10 cellular contexts compared by ENCODE assay signal in genomic region chr1:229130028-229130668, GRCh38.
DNase-seq lines count a peak whose midpoint lies in the region; ATAC-seq and TF ChIP-seq lines count a peak whose summit lies in the region.
"Had no signal": no experiment of that assay in that cellular context is flagged by ENCODE, and none has a peak within 500 bp of the region (broad histone marks: within the 10 kb centered on the region; RNA-seq: fewer than 3 reads in every experiment).

No MANE protein-coding gene starts in this region.

- H3K4me1 Mint-ChIP-seq in activated CD8-positive, alpha-beta memory T cell treated with anti-CD3 and anti-CD28 coated beads, Interleukin-2, amount 10 ng/mL, durations not matched to agents 7 days and 5 days, result peaks cover 41% of the 10 kb centered on the region
- H3K4me1 Mint-ChIP-seq in T-helper 2 cell treated with Interferon-gamma antibody and Interleukin-4, amounts not matched to agents 5 μg/mL and 100 μg/mL, for 36 hours (ENCODE audit: low read depth), result peaks cover 17% of the 10 kb centered on the region
- peaks cover 20% of the 10 kb centered on the region for H3K4me1 Mint-ChIP-seq in glutamatergic neuron (ENCODE audit: low read depth, unreplicated experiment)

- ATAC-seq in activated CD8-positive, alpha-beta memory T cell treated with anti-CD3 and anti-CD28 coated beads, Interleukin-2, amount 10 ng/mL, durations not matched to agents 7 days and 5 days, result no peak
- ATAC-seq in GM19023 (IDR thresholded peaks at IDR 0.05; ENCODE audit: unreplicated experiment), result no peak

- no peaks in the 10 kb centered on the region for H3K9me3 ChIP-seq in suprapubic skin
- H3K9me3 ChIP-seq: prostate gland had no signal

- H3K9me3 Mint-ChIP-seq in activated CD8-positive, alpha-beta memory T cell treated with anti-CD3 and anti-CD28 coated beads, Interleukin-2, amount 10 ng/mL, durations not matched to agents 7 days and 5 days (ENCODE audit: low read depth), result peaks cover 8% of the 10 kb centered on the region
- peaks cover 10% of the 10 kb centered on the region for H3K9me3 Mint-ChIP-seq in T-helper 2 cell treated with Interferon-gamma antibody and Interleukin-4, amounts not matched to agents 5 μg/mL and 100 μg/mL, for 36 hours
- peaks cover 15% of the 10 kb centered on the region for H3K9me3 Mint-ChIP-seq in glutamatergic neuron (ENCODE audit: unreplicated experiment)

- TF ChIP-seq POLR2A in suprapubic skin (IDR thresholded peaks at IDR 0.05), result no peak

- no peak overlapping the region for H3K27ac Mint-ChIP-seq in activated CD8-positive, alpha-beta memory T cell treated with anti-CD3 and anti-CD28 coated beads, Interleukin-2, amount 10 ng/mL, durations not matched to agents 7 days and 5 days
- no peak overlapping the region for H3K27ac Mint-ChIP-seq in T-helper 2 cell treated with Interferon-gamma antibody and Interleukin-4, amounts not matched to agents 5 μg/mL and 100 μg/mL, for 36 hours
- no peak overlapping the region for H3K27ac Mint-ChIP-seq in glutamatergic neuron (ENCODE audit: unreplicated experiment)

- peaks cover 36% of the 10 kb centered on the region for H3K4me1 ChIP-seq in suprapubic skin
- H3K4me1 ChIP-seq: prostate gland had no signal

- H3K27ac ChIP-seq in layer of hippocampus (ENCODE audit: low read depth, low read length) (peak overlapping the region; percentile 92), suprapubic skin (peak overlapping the region; percentile 38)
- H3K27ac ChIP-seq: prostate gland had no signal

- H3K4me3 Mint-ChIP-seq in activated CD8-positive, alpha-beta memory T cell treated with anti-CD3 and anti-CD28 coated beads, Interleukin-2, amount 10 ng/mL, durations not matched to agents 7 days and 5 days, result no peak overlapping the region
- H3K4me3 Mint-ChIP-seq in T-helper 2 cell treated with Interferon-gamma antibody and Interleukin-4, amounts not matched to agents 5 μg/mL and 100 μg/mL, for 36 hours, result peak overlapping the region; percentile 19
- H3K4me3 Mint-ChIP-seq in glutamatergic neuron (ENCODE audit: unreplicated experiment), result no peak overlapping the region

- DNase-seq in activated CD8-positive, alpha-beta memory T cell treated with anti-CD3 and anti-CD28 coated beads for 24 hours, result peak; percentile 62
- DNase-seq in activated CD8-positive, alpha-beta memory T cell treated with anti-CD3 and anti-CD28 coated beads, Interleukin-2, amount 10 ng/mL, durations not matched to agents 7 days and 5 days, result no peak
- no peak for DNase-seq in T-helper 2 cell treated with Interferon-gamma antibody and Interleukin-4, amounts not matched to agents 5 μg/mL and 100 μg/mL, for 36 hours (ENCODE audit: low spot score)
- no peak for DNase-seq in suprapubic skin (ENCODE audit: low spot score in 2 of 2)
- no peak for DNase-seq in glutamatergic neuron
- no peak for DNase-seq in amniotic stem cell (lab: John Stamatoyannopoulos, UW)
- DNase-seq: NCI-H187 had no signal

- TF ChIP-seq CTCF in suprapubic skin (IDR thresholded peaks at IDR 0.05), result no peak
- no peak for TF ChIP-seq CTCF in glutamatergic neuron (IDR thresholded peaks at IDR 0.05; ENCODE audit: partially characterized antibody, unreplicated experiment)

- 68% methylated on average over 9 of the region's 9 CpGs for WGBS in suprapubic skin

- no peaks in the 10 kb centered on the region for H3K27me3 ChIP-seq in layer of hippocampus (ENCODE audit: control insufficient read depth, insufficient read depth, low read length)
- H3K27me3 ChIP-seq in suprapubic skin, result no peaks in the 10 kb centered on the region

- H3K36me3 ChIP-seq in suprapubic skin, result no peaks in the 10 kb centered on the region
- H3K36me3 ChIP-seq: prostate gland had no signal

- H3K36me3 Mint-ChIP-seq in activated CD8-positive, alpha-beta memory T cell treated with anti-CD3 and anti-CD28 coated beads, Interleukin-2, amount 10 ng/mL, durations not matched to agents 7 days and 5 days, result peaks cover 10% of the 10 kb centered on the region
- H3K36me3 Mint-ChIP-seq in T-helper 2 cell treated with Interferon-gamma antibody and Interleukin-4, amounts not matched to agents 5 μg/mL and 100 μg/mL, for 36 hours (ENCODE audit: low read depth), result peaks cover 2% of the 10 kb centered on the region
- peaks cover 28% of the 10 kb centered on the region for H3K36me3 Mint-ChIP-seq in glutamatergic neuron (ENCODE audit: unreplicated experiment)

- no peak for TF ChIP-seq EP300 in suprapubic skin (IDR thresholded peaks at IDR 0.05)

- CTCF ChIA-PET in activated CD8-positive, alpha-beta memory T cell treated with anti-CD3 and anti-CD28 coated beads, Interleukin-2, amount 10 ng/mL, durations not matched to agents 7 days and 5 days (lab: Charles Lee), result interaction anchor here (0.5 to 1.8 kb wide), 4 partner anchors 8 to 107 kb away, joined by 3 to 4 read pairs (median 4); no protein-coding TSS in a partner anchor

- no peak overlapping the region for H3K4me3 ChIP-seq in suprapubic skin
- H3K4me3 ChIP-seq: prostate gland had no signal

- H3K27me3 Mint-ChIP-seq in activated CD8-positive, alpha-beta memory T cell treated with anti-CD3 and anti-CD28 coated beads, Interleukin-2, amount 10 ng/mL, durations not matched to agents 7 days and 5 days, result peaks cover 34% of the 10 kb centered on the region
- H3K27me3 Mint-ChIP-seq in T-helper 2 cell treated with Interferon-gamma antibody and Interleukin-4, amounts not matched to agents 5 μg/mL and 100 μg/mL, for 36 hours (ENCODE audit: low read depth), result peaks cover 12% of the 10 kb centered on the region
- peaks cover 1% of the 10 kb centered on the region for H3K27me3 Mint-ChIP-seq in glutamatergic neuron (ENCODE audit: unreplicated experiment)
